In genomic region chrX:118977424-118977823, GRCh38 we compare ENCODE assay signal across 21 cellular contexts. TPM values are rescaled to one million over a fixed set of nuclear protein-coding genes. Genes with fewer than 3 reads are reported as not detected.
DNase-seq lines count a peak whose midpoint lies in the region; ATAC-seq and TF ChIP-seq lines count a peak whose summit lies in the region.
"Had no signal": no experiment of that assay in that cellular context is flagged by ENCODE, and none has a peak within 500 bp of the region (broad histone marks: within the 10 kb centered on the region; RNA-seq: fewer than 3 reads in every experiment).

No MANE protein-coding gene starts in this region.

- no peak for ATAC-seq in activated T-cell treated with anti-CD3 and anti-CD28 coated beads, Interleukin-2, amount 50 U/mL, for 72 hours (replicated peaks in 1 of 2)
- ATAC-seq: GM23338 had no signal

- peaks cover 26% of the 10 kb centered on the region for H3K4me1 Mint-ChIP-seq in activated T-cell treated with anti-CD3 and anti-CD28 coated beads, Interleukin-2, amount 50 U/mL, for 24 hours (ENCODE audit: low read depth)
- H3K4me1 Mint-ChIP-seq in activated T-cell treated with anti-CD3 and anti-CD28 coated beads, Interleukin-2, amount 50 U/mL, for 72 hours (ENCODE audit: low read depth) = peaks cover 15% of the 10 kb centered on the region
- H3K4me1 Mint-ChIP-seq in endothelial cell (ENCODE audit: unreplicated experiment) = peaks cover 4% of the 10 kb centered on the region

- TF ChIP-seq EP300 in sigmoid colon (IDR thresholded peaks at IDR 0.05) = no peak

- no peak overlapping the region for H3K27ac Mint-ChIP-seq in activated T-cell treated with anti-CD3 and anti-CD28 coated beads, Interleukin-2, amount 50 U/mL, for 24 hours
- no peak overlapping the region for H3K27ac Mint-ChIP-seq in activated T-cell treated with anti-CD3 and anti-CD28 coated beads, Interleukin-2, amount 50 U/mL, for 72 hours
- no peak overlapping the region for H3K27ac Mint-ChIP-seq in endothelial cell (ENCODE audit: unreplicated experiment)
- H3K27ac Mint-ChIP-seq: activated CD4-positive, alpha-beta T cell treated with anti-CD3 and anti-CD28 coated beads, Interleukin-2, amount 10 ng/mL, durations not matched to agents 24 days and 14 days; GM23338; T-helper 1 cell treated with Interleukin-12 subunit alpha and Interleukin-12 subunit beta and Interleukin-4 antibody, amounts not matched to agents 30 μg/mL and 1 μg/mL, for 36 hours had no signal

- DNase-seq in activated T-cell treated with anti-CD3 and anti-CD28 coated beads, Interleukin-2, amount 50 U/mL, for 24 hours = no peak
- DNase-seq in activated T-cell treated with anti-CD3 and anti-CD28 coated beads, Interleukin-2, amount 50 U/mL, for 72 hours = no peak
- no peak for DNase-seq in HL-60 (ENCODE audit: low read depth in 1 of 2, low spot score in 1 of 2)
- DNase-seq in endothelial cell (ENCODE audit: low spot score) = no peak
- DNase-seq in sigmoid colon = no peak
- DNase-seq in A172 (ENCODE audit: low spot score) = no peak
- no peak for DNase-seq in activated CD4-positive, alpha-beta T cell treated with anti-CD3 and anti-CD28 coated beads for 1 hour
- no peak for DNase-seq in SW480 (ENCODE audit: low spot score)
- DNase-seq: activated CD4-positive, alpha-beta T cell treated with anti-CD3 and anti-CD28 coated beads, Interleukin-2, amount 10 ng/mL, durations not matched to agents 24 days and 14 days; activated effector memory CD4-positive, alpha-beta T cell treated with anti-CD3 and anti-CD28 coated beads, Interleukin-2, amount 50 U/mL, for 16 hours; BE2C; central memory CD4-positive, alpha-beta T cell; kidney glomerular epithelial cell; MM.1S; NCI-H146; NCI-H69; stimulated activated CD4-positive, alpha-beta T cell treated with anti-CD3 and anti-CD28 coated beads, Interleukin-4, amount 100 ng/mL, for 4 hours; uterus had no signal

- H3K36me3 ChIP-seq in sigmoid colon = no peaks in the 10 kb centered on the region
- H3K36me3 ChIP-seq: BE2C, uterus had no signal

- TF ChIP-seq CTCF in HL-60 (IDR thresholded peaks at IDR 0.05; ENCODE audit: insufficient read depth, low read length) (no peak), endothelial cell (IDR thresholded peaks at IDR 0.05; ENCODE audit: unreplicated experiment) (no peak), sigmoid colon (IDR thresholded peaks at IDR 0.05) (no peak)

- H3K27me3 ChIP-seq in HL-60 (ENCODE audit: insufficient read depth, poor library complexity, severe bottlenecking) = peaks cover 7% of the 10 kb centered on the region
- H3K27me3 ChIP-seq in sigmoid colon = no peaks in the 10 kb centered on the region
- H3K27me3 ChIP-seq: uterus had no signal

- intact Hi-C loops in sigmoid colon (cut with DNase I) = no loop called here

- H3K27me3 Mint-ChIP-seq in activated T-cell treated with anti-CD3 and anti-CD28 coated beads, Interleukin-2, amount 50 U/mL, for 24 hours = peaks cover 40% of the 10 kb centered on the region
- peaks cover 43% of the 10 kb centered on the region for H3K27me3 Mint-ChIP-seq in activated T-cell treated with anti-CD3 and anti-CD28 coated beads, Interleukin-2, amount 50 U/mL, for 72 hours (ENCODE audit: low read depth)
- peaks cover 3% of the 10 kb centered on the region for H3K27me3 Mint-ChIP-seq in endothelial cell (ENCODE audit: unreplicated experiment)

- no peaks in the 10 kb centered on the region for H3K9me3 ChIP-seq in sigmoid colon
- H3K9me3 ChIP-seq: BE2C, uterus had no signal

- peak overlapping the region; percentile 79 for H3K4me3 Mint-ChIP-seq in activated T-cell treated with anti-CD3 and anti-CD28 coated beads, Interleukin-2, amount 50 U/mL, for 24 hours
- peak overlapping the region in 1 of 2 donors; percentile 10 for H3K4me3 Mint-ChIP-seq in activated T-cell treated with anti-CD3 and anti-CD28 coated beads, Interleukin-2, amount 50 U/mL, for 72 hours
- peak overlapping the region; percentile 67 for H3K4me3 Mint-ChIP-seq in endothelial cell (ENCODE audit: unreplicated experiment)
- H3K4me3 Mint-ChIP-seq: T-helper 1 cell treated with Interleukin-12 subunit alpha and Interleukin-12 subunit beta and Interleukin-4 antibody, amounts not matched to agents 30 μg/mL and 1 μg/mL, for 36 hours had no signal

- no peak for TF ChIP-seq POLR2A in sigmoid colon (IDR thresholded peaks at IDR 0.05)

- H3K9me3 Mint-ChIP-seq in activated T-cell treated with anti-CD3 and anti-CD28 coated beads, Interleukin-2, amount 50 U/mL, for 24 hours = no peaks in the 10 kb centered on the region
- H3K9me3 Mint-ChIP-seq in activated T-cell treated with anti-CD3 and anti-CD28 coated beads, Interleukin-2, amount 50 U/mL, for 72 hours = no peaks in the 10 kb centered on the region
- no peaks in the 10 kb centered on the region for H3K9me3 Mint-ChIP-seq in endothelial cell (ENCODE audit: unreplicated experiment)
- H3K9me3 Mint-ChIP-seq: activated CD4-positive, alpha-beta T cell treated with anti-CD3 and anti-CD28 coated beads, Interleukin-2, amount 10 ng/mL, durations not matched to agents 24 days and 14 days; GM23338; T-helper 1 cell treated with Interleukin-12 subunit alpha and Interleukin-12 subunit beta and Interleukin-4 antibody, amounts not matched to agents 30 μg/mL and 1 μg/mL, for 36 hours had no signal

- H3K4me1 ChIP-seq in sigmoid colon = peaks cover 0 to 15% (median 10%) of the 10 kb centered on the region in 4 donors
- H3K4me1 ChIP-seq: BE2C, uterus had no signal

- H3K4me3 ChIP-seq in HL-60 (replicated peaks; ENCODE audit: insufficient read depth, low read length) (peak overlapping the region; percentile 61), sigmoid colon (no peak overlapping the region)

- 90 to 95% methylated on average over 3 of the region's 3 CpGs for WGBS in sigmoid colon, 2 donors

- H3K36me3 Mint-ChIP-seq in activated T-cell treated with anti-CD3 and anti-CD28 coated beads, Interleukin-2, amount 50 U/mL, for 24 hours (ENCODE audit: low read depth) = peaks cover 27% of the 10 kb centered on the region
- peaks cover 2 to 5% of the 10 kb centered on the region in 2 donors for H3K36me3 Mint-ChIP-seq in activated T-cell treated with anti-CD3 and anti-CD28 coated beads, Interleukin-2, amount 50 U/mL, for 72 hours (ENCODE audit: insufficient read depth in 2 of 2)
- peaks cover 7% of the 10 kb centered on the region for H3K36me3 Mint-ChIP-seq in endothelial cell (ENCODE audit: low read depth, unreplicated experiment)

- H3K27ac ChIP-seq in HL-60 (replicated peaks) (no peak overlapping the region), sigmoid colon (peak overlapping the region in 3 of 4 donors; percentile 74 to 89 (median 82))
- H3K27ac ChIP-seq: 22Rv1 had no signal

RNA-seq across cellular contexts. Expression of gene LONRF3, which starts 3.0 kb away (rescaled TPM):
- 1 to 10 TPM; 1.6 to 3.3 TPM for total RNA-seq in activated T-cell treated with anti-CD3 and anti-CD28 coated beads, Interleukin-2, amount 50 U/mL, for 72 hours
- total RNA-seq in endothelial cell (ENCODE audit: unreplicated experiment) = 12.4 TPM
- 10 to 100 TPM; 14.4 to 26.8 (median 16.4) TPM for total RNA-seq in sigmoid colon
- 1 to 10 TPM; 2.6 to 4.2 (median 3.6) TPM for polyA plus RNA-seq in sigmoid colon
- 2.8 and 3.3 TPM in 2 replicates for total RNA-seq in A172 (2014; rRNA removed; shearing (Covaris generic))
- polyA plus RNA-seq: GM23338 had no signal
